8 cellular contexts compared by ENCODE assay signal in genomic region chr6:14734416-14735340, GRCh38.
DNase-seq lines count a peak whose midpoint lies in the region; ATAC-seq and TF ChIP-seq lines count a peak whose summit lies in the region.

No MANE protein-coding gene starts in this region.

- ATAC-seq in GM19468 (IDR thresholded peaks at IDR 0.05; ENCODE audit: extremely low read depth, unreplicated experiment) (peak; percentile 84), HG03565 (IDR thresholded peaks at IDR 0.05; ENCODE audit: unreplicated experiment) (peak; percentile 76)

- no peaks in the 10 kb centered on the region for H3K27me3 ChIP-seq in stomach
- H3K27me3 ChIP-seq in endodermal cell (ENCODE audit: control insufficient read depth, insufficient read depth, low read length, poor library complexity, severe bottlenecking): no peaks in the 10 kb centered on the region

- H3K27ac ChIP-seq in stomach (peak overlapping the region in 1 of 5 donors; percentile 52), endodermal cell (ENCODE audit: low read depth, low read length) (no peak overlapping the region)

- peaks cover 12% of the 10 kb centered on the region for H3K36me3 Mint-ChIP-seq in Calu3 (ENCODE audit: insufficient read depth, unreplicated experiment)
- no peaks in the 10 kb centered on the region for H3K36me3 Mint-ChIP-seq in endodermal cell (ENCODE audit: low read depth)

- no peaks in the 10 kb centered on the region for H3K27me3 Mint-ChIP-seq in Calu3 (ENCODE audit: unreplicated experiment)
- H3K27me3 Mint-ChIP-seq in endodermal cell (ENCODE audit: insufficient read depth): peaks cover 12% of the 10 kb centered on the region

- H3K27ac Mint-ChIP-seq in Calu3 (ENCODE audit: unreplicated experiment) (peak overlapping the region; percentile 98), endodermal cell (no peak overlapping the region)

- TF ChIP-seq POLR2A in stomach (IDR thresholded peaks at IDR 0.05): no peak

- DNase-seq in Calu3: no peak
- DNase-seq in activated CD8-positive, alpha-beta memory T cell treated with anti-CD3 and anti-CD28 coated beads, Interleukin-2, amount 50 U/mL, for 48 hours: peak; percentile 62
- peak; percentile 64 for DNase-seq in medulla oblongata (ENCODE audit: extremely low spot score)
- DNase-seq in stomach: no peak
- no peak for DNase-seq in endodermal cell
- DNase-seq in islet precursor cell: no peak

- H3K4me3 Mint-ChIP-seq in Calu3 (ENCODE audit: low read depth, unreplicated experiment): no peak overlapping the region
- no peak overlapping the region for H3K4me3 Mint-ChIP-seq in endodermal cell

- H3K4me3 ChIP-seq in stomach (no peak overlapping the region), endodermal cell (ENCODE audit: low read length) (no peak overlapping the region)

- H3K9ac ChIP-seq in endodermal cell (ENCODE audit: extremely low read depth, low read length, poor library complexity, severe bottlenecking): no peak overlapping the region

- H3K9me3 ChIP-seq in stomach: no peaks in the 10 kb centered on the region
- H3K9me3 ChIP-seq in endodermal cell (ENCODE audit: control insufficient read depth, low read length): peaks cover 13% of the 10 kb centered on the region

- no TSS peak for BruUV-seq in Calu3 (replicated peaks; lab: Mats Ljungman, UMichigan)

- H3K36me3 ChIP-seq in stomach: no peaks in the 10 kb centered on the region
- no peaks in the 10 kb centered on the region for H3K36me3 ChIP-seq in endodermal cell (ENCODE audit: control insufficient read depth, insufficient read depth, low read length)

- H3K4me1 Mint-ChIP-seq in Calu3 (ENCODE audit: low read depth, unreplicated experiment) (peaks cover 32% of the 10 kb centered on the region), endodermal cell (peaks cover 21% of the 10 kb centered on the region)

- WGBS in stomach, 5 donors: 21 to 46% (median 28%) methylated on average over 5 of the region's 5 CpGs
- 92 to 100% methylated on average over 3 to 5 of the region's 5 CpGs for WGBS in endodermal cell (ENCODE audit: insufficient coverage in 1 of 2, insufficient read length in 1 of 2), 2 experiments

- no peak for TF ChIP-seq EP300 in stomach (IDR thresholded peaks at IDR 0.05)

- CTCF ChIA-PET in Calu3 (lab: Charles Lee): no interaction called here

- no peaks in the 10 kb centered on the region for H3K9me3 Mint-ChIP-seq in Calu3 (ENCODE audit: low read depth, unreplicated experiment)
- H3K9me3 Mint-ChIP-seq in endodermal cell: peaks cover 10% of the 10 kb centered on the region

- H3K4me1 ChIP-seq in stomach (peaks cover 0 to 15% (median 7%) of the 10 kb centered on the region in 4 donors), endodermal cell (ENCODE audit: control insufficient read depth, insufficient read depth, low read length) (no peaks in the 10 kb centered on the region)

- TF ChIP-seq CTCF in Calu3 (IDR thresholded peaks at IDR 0.05; ENCODE audit: unreplicated experiment) (no peak), stomach (IDR thresholded peaks at IDR 0.05) (no peak), endodermal cell (conservative IDR thresholded peaks at IDR 0.05) (no peak)

- intact Hi-C loops in Calu3 (cut with micrococcal nuclease; ENCODE audit: unreplicated experiment): no loop called here
- intact Hi-C loops in stomach (cut with DNase I; ENCODE audit: low total_unique reads): no loop called here

Comparison
In these comparisons a context has a peak if more than half of its experiments do, and no peak if none do; other contexts are left out.
1. DNase-seq: peak in activated CD8-positive, alpha-beta memory T cell treated with anti-CD3 and anti-CD28 coated beads, Interleukin-2, amount 50 U/mL, for 48 hours (single experiment) and medulla oblongata (single experiment); none in Calu3 (single experiment), stomach (single experiment), endodermal cell (single experiment) and islet precursor cell (single experiment).